Comparison of ENCODE assay signal across 8 cellular contexts in genomic region chr16:89924298-89924924, GRCh38. TPM values are rescaled to one million over a fixed set of nuclear protein-coding genes. Genes with fewer than 3 reads are reported as not detected.
DNase-seq lines count a peak whose midpoint lies in the region; ATAC-seq and TF ChIP-seq lines count a peak whose summit lies in the region.

No MANE protein-coding gene starts in this region.

- peaks cover 36% of the 10 kb centered on the region for H3K4me1 ChIP-seq in CD8-positive, alpha-beta memory T cell (ENCODE audit: insufficient read depth, low read length)
- H3K4me1 ChIP-seq in HUES6 (ENCODE audit: control insufficient read depth, insufficient read depth, low read length) (peaks cover 32% of the 10 kb centered on the region), neuronal stem cell (ENCODE audit: control insufficient read depth in 2 of 2, insufficient read depth in 1 of 2, low read depth in 1 of 2, low read length in 2 of 2) (peaks cover 18 to 19% of the 10 kb centered on the region in 2 donors), tibial nerve (peaks cover 0 to 70% (median 35%) of the 10 kb centered on the region in 4 donors)

- no peak overlapping the region for H3K14ac ChIP-seq in neuronal stem cell (ENCODE audit: low read length)

- peak overlapping the region in 1 of 7 donors; percentile 49 for H3K4me3 Mint-ChIP-seq in CD8-positive, alpha-beta memory T cell
- H3K4me3 Mint-ChIP-seq in effector memory CD8-positive, alpha-beta T cell, result peak overlapping the region; percentile 27 to 52

- no peak for TF ChIP-seq CTCF in tibial nerve (IDR thresholded peaks at IDR 0.05)

- H3K4me3 ChIP-seq in CD8-positive, alpha-beta memory T cell (ENCODE audit: low read length), result no peak overlapping the region
- peak overlapping the region; percentile 76 for H3K4me3 ChIP-seq in HUES6 (ENCODE audit: low read depth, low read length)
- H3K4me3 ChIP-seq in neuronal stem cell (ENCODE audit: low read length in 2 of 2), result peak overlapping the region; percentile 90 to 96
- peak overlapping the region in 1 of 4 donors; percentile 32 for H3K4me3 ChIP-seq in tibial nerve

- peaks cover 14% of the 10 kb centered on the region for H3K79me1 ChIP-seq in neuronal stem cell (ENCODE audit: low read depth, low read length)

- peak overlapping the region; percentile 16 for H3K23ac ChIP-seq in neuronal stem cell (ENCODE audit: low read depth, low read length, poor library complexity)

- H4K91ac ChIP-seq in neuronal stem cell (ENCODE audit: low read depth, low read length, poor library complexity), result no peak overlapping the region

- TF ChIP-seq POLR2A in tibial nerve (IDR thresholded peaks at IDR 0.05), result no peak

- peak; percentile 28 for ATAC-seq in effector memory CD8-positive, alpha-beta T cell (replicated peaks)

- no peak overlapping the region for H2AFZ ChIP-seq in neuronal stem cell (ENCODE audit: low read length)

- peak overlapping the region; percentile 72 for H2BK5ac ChIP-seq in neuronal stem cell (ENCODE audit: low read length)

- peak overlapping the region; percentile 92 for H3K18ac ChIP-seq in neuronal stem cell (ENCODE audit: low read length)

- no peak overlapping the region for H2BK15ac ChIP-seq in neuronal stem cell (ENCODE audit: low read length)

- POLR2A ChIA-PET in CD8-positive, alpha-beta memory T cell (lab: Charles Lee), result no interaction called here

- H4K8ac ChIP-seq in neuronal stem cell (ENCODE audit: low read depth, low read length), result no peak overlapping the region

- peaks cover 0 to 2% (median 0%) of the 10 kb centered on the region in 5 donors for H3K9me3 Mint-ChIP-seq in CD8-positive, alpha-beta memory T cell
- H3K9me3 Mint-ChIP-seq in effector memory CD8-positive, alpha-beta T cell, result no peaks in the 10 kb centered on the region

- H3K27ac Mint-ChIP-seq in CD8-positive, alpha-beta memory T cell, result no peak overlapping the region
- H3K27ac Mint-ChIP-seq in effector memory CD8-positive, alpha-beta T cell, result no peak overlapping the region

- peak overlapping the region; percentile 88 for H2AK5ac ChIP-seq in neuronal stem cell (ENCODE audit: low read depth, low read length)

- no peak overlapping the region for H2BK120ac ChIP-seq in neuronal stem cell (ENCODE audit: low read depth, low read length)

- no peak for TF ChIP-seq EP300 in tibial nerve (IDR thresholded peaks at IDR 0.05)

- peaks cover 39 to 40% of the 10 kb centered on the region in 2 donors for H3K27me3 Mint-ChIP-seq in CD8-positive, alpha-beta memory T cell
- H3K27me3 Mint-ChIP-seq in effector memory CD8-positive, alpha-beta T cell, result peaks cover 31 to 59% of the 10 kb centered on the region in 2 donors

- peaks cover 34% of the 10 kb centered on the region for H3K27me3 ChIP-seq in CD8-positive, alpha-beta memory T cell (ENCODE audit: insufficient read depth, low read length, poor library complexity, severe bottlenecking)
- H3K27me3 ChIP-seq in HUES6 (ENCODE audit: control insufficient read depth, insufficient read depth, low read length), result peaks cover 2% of the 10 kb centered on the region; the same call in 1 of the 2 replicates
- H3K27me3 ChIP-seq in neuronal stem cell (ENCODE audit: control insufficient read depth in 3 of 3, insufficient read depth in 3 of 3, low read depth in 1 of 3, low read length in 3 of 3), result no peaks in the 10 kb centered on the region
- H3K27me3 ChIP-seq in tibial nerve, result peaks cover 0 to 71% of the 10 kb centered on the region in 2 donors

- CTCF ChIA-PET in CD8-positive, alpha-beta memory T cell (lab: Charles Lee), result interaction anchor here (5.7 kb wide), 1 partner anchor 15 kb away, joined by 31 read pairs; no protein-coding TSS in a partner anchor

- in situ Hi-C loops in SK-MEL-5 (cut with HindIII; ENCODE audit: low pct_unique_long_range_greater_than_20kb, low sequenced_read_pairs), result no loop called here

- peak in 4 of 5 donors; percentile 24 to 63 (median 35) for DNase-seq in CD8-positive, alpha-beta memory T cell
- DNase-seq in SK-MEL-5 (ENCODE audit: low read depth, low spot score) (peak; percentile 31), neuronal stem cell (ENCODE audit: low spot score) (peak; percentile 94), HuH-7 (ENCODE audit: low spot score) (no peak), tibial nerve (ENCODE audit: low spot score in 2 of 2) (no peak), mucosa of gallbladder (ENCODE audit: low spot score) (no peak)
- DNase-seq in effector memory CD8-positive, alpha-beta T cell, result peak in 1 of 3 experiments; percentile 33

- H3K9me3 ChIP-seq in CD8-positive, alpha-beta memory T cell (ENCODE audit: low read length), result no peaks in the 10 kb centered on the region
- H3K9me3 ChIP-seq in HUES6 (ENCODE audit: control insufficient read depth, insufficient read depth, low read depth, low read length) (no peaks in the 10 kb centered on the region), neuronal stem cell (replicated peaks in 1 of 2; ENCODE audit: control insufficient read depth in 2 of 2, insufficient read depth in 1 of 2, low read depth in 1 of 2, low read length in 2 of 2) (peaks cover 0 to 2% of the 10 kb centered on the region in 2 donors), tibial nerve (no peaks in the 10 kb centered on the region)

- peaks cover 23 to 45% (median 26%) of the 10 kb centered on the region in 3 donors for H3K4me1 Mint-ChIP-seq in CD8-positive, alpha-beta memory T cell
- H3K4me1 Mint-ChIP-seq in effector memory CD8-positive, alpha-beta T cell (ENCODE audit: low read depth in 2 of 2), result peaks cover 18% of the 10 kb centered on the region in 2 donors

- H3K9ac ChIP-seq in HUES6 (ENCODE audit: low read length) (no peak overlapping the region), neuronal stem cell (ENCODE audit: low read depth, low read length, poor library complexity) (peak overlapping the region; percentile 3)

- H2BK12ac ChIP-seq in neuronal stem cell (ENCODE audit: low read length), result no peak overlapping the region

- H3K36me3 ChIP-seq in CD8-positive, alpha-beta memory T cell (ENCODE audit: insufficient read depth, low read length), result no peaks in the 10 kb centered on the region
- H3K36me3 ChIP-seq in HUES6 (ENCODE audit: control insufficient read depth, insufficient read depth, low read length), result peaks cover 7% of the 10 kb centered on the region
- peaks cover 6 to 42% of the 10 kb centered on the region in 2 donors for H3K36me3 ChIP-seq in neuronal stem cell (replicated peaks in 1 of 2; ENCODE audit: control insufficient read depth in 2 of 2, insufficient read depth in 2 of 2, low read length in 2 of 2)
- no peaks in the 10 kb centered on the region for H3K36me3 ChIP-seq in tibial nerve

- H3K4ac ChIP-seq in neuronal stem cell (ENCODE audit: low read length), result no peak overlapping the region

- peak overlapping the region; percentile 90 for H3K4me2 ChIP-seq in neuronal stem cell (ENCODE audit: insufficient read depth, low read length, poor library complexity, severe bottlenecking)

- no CpG with 5 or more reads among the region's 14 CpGs for WGBS in neuronal stem cell (ENCODE audit: extremely low coverage in 2 of 2, insufficient read length in 2 of 2, insufficient replicate concordance in 1 of 2), 2 donors
- WGBS in tibial nerve, 2 donors, result 6 to 7% methylated on average over 12 to 14 of the region's 14 CpGs

- no peak overlapping the region for H3K27ac ChIP-seq in CD8-positive, alpha-beta memory T cell (ENCODE audit: low read depth, low read length)
- H3K27ac ChIP-seq in HUES6 (ENCODE audit: low read depth, low read length) (no peak overlapping the region), neuronal stem cell (replicated peaks; ENCODE audit: low read length) (peak overlapping the region; percentile 69), tibial nerve (no peak overlapping the region)

- no peaks in the 10 kb centered on the region for H3K36me3 Mint-ChIP-seq in CD8-positive, alpha-beta memory T cell
- peaks cover 10% of the 10 kb centered on the region for H3K36me3 Mint-ChIP-seq in effector memory CD8-positive, alpha-beta T cell (ENCODE audit: insufficient read depth)

RNA-seq across cellular contexts. Expression of gene TUBB3, which starts 1.3 kb away (rescaled TPM):
- total RNA-seq in CD8-positive, alpha-beta memory T cell, result under 1 TPM; 0.31 to 0.38 TPM
- polyA plus RNA-seq in CD8-positive, alpha-beta memory T cell, result not detected
- total RNA-seq in SK-MEL-5 (2014; rRNA removed; shearing (Covaris generic)), result 208 and 219 TPM in 2 replicates
- 303 and 343 TPM in 2 replicates for polyA plus RNA-seq in SK-MEL-5 (2015; cell fraction: cytosol; rRNA removed)
- 288 and 317 TPM in 2 replicates for polyA plus RNA-seq in SK-MEL-5 (2015; cell fraction: nucleus; rRNA removed)
- 121 TPM for polyA plus RNA-seq in neuronal stem cell (2013, experiment 1 of 2)
- 119 TPM for polyA plus RNA-seq in neuronal stem cell (2013, experiment 2 of 2)
- total RNA-seq in tibial nerve, result 10 to 100 TPM in 1 of 4 donors, 1 to 10 TPM in 1, under 1 TPM in 1, not detected in 1; 0.59 to 12.0 (median 3.5) TPM
- total RNA-seq in mucosa of gallbladder, result 9.5 TPM

RNA-seq across cellular contexts. Expression of gene MC1R, which starts 5.7 kb away (rescaled TPM):
- 1 to 10 TPM; 1.9 to 2.6 TPM for total RNA-seq in CD8-positive, alpha-beta memory T cell
- 0.86 TPM for polyA plus RNA-seq in CD8-positive, alpha-beta memory T cell
- total RNA-seq in SK-MEL-5 (2014; rRNA removed; shearing (Covaris generic)), result 14.3 and 17.2 TPM in 2 replicates
- polyA plus RNA-seq in SK-MEL-5 (2015; cell fraction: cytosol; rRNA removed), result 17.8 and 19.9 TPM in 2 replicates
- polyA plus RNA-seq in SK-MEL-5 (2015; cell fraction: nucleus; rRNA removed), result 142 and 144 TPM in 2 replicates
- polyA plus RNA-seq in neuronal stem cell (2013, experiment 1 of 2), result 2.1 TPM
- polyA plus RNA-seq in neuronal stem cell (2013, experiment 2 of 2), result 2.1 TPM
- total RNA-seq in tibial nerve (10 to 100 TPM in 1 of 4 donors, 1 to 10 TPM in 3; 3.3 to 15.7 (median 6.9) TPM), mucosa of gallbladder (8.1 TPM)

RNA-seq across cellular contexts. Expression of gene DEF8, which starts 24.1 kb away (rescaled TPM):
- 10 to 100 TPM; 41.1 to 44.9 TPM for total RNA-seq in CD8-positive, alpha-beta memory T cell
- polyA plus RNA-seq in CD8-positive, alpha-beta memory T cell, result 28.4 TPM
- 77.9 and 82.0 TPM in 2 replicates for total RNA-seq in SK-MEL-5 (2014; rRNA removed; shearing (Covaris generic))
- 92.1 and 107 TPM in 2 replicates for polyA plus RNA-seq in SK-MEL-5 (2015; cell fraction: cytosol; rRNA removed)
- 307 and 356 TPM in 2 replicates for polyA plus RNA-seq in SK-MEL-5 (2015; cell fraction: nucleus; rRNA removed)
- 52.9 TPM for polyA plus RNA-seq in neuronal stem cell (2013, experiment 1 of 2)
- polyA plus RNA-seq in neuronal stem cell (2013, experiment 2 of 2), result 52.2 TPM
- 100 to 1,000 TPM in 2 of 4 donors, 10 to 100 TPM in 2; 60.9 to 144 (median 96.6) TPM for total RNA-seq in tibial nerve
- 68.6 TPM for total RNA-seq in mucosa of gallbladder

RNA-seq across cellular contexts. Expression of gene TCF25, which starts 51.0 kb away (rescaled TPM):
- total RNA-seq in CD8-positive, alpha-beta memory T cell, result 100 to 1,000 TPM; 154 to 155 TPM
- polyA plus RNA-seq in CD8-positive, alpha-beta memory T cell, result 121 TPM
- total RNA-seq in SK-MEL-5 (2014; rRNA removed; shearing (Covaris generic)), result 76.6 and 93.1 TPM in 2 replicates
- 78.5 and 82.3 TPM in 2 replicates for polyA plus RNA-seq in SK-MEL-5 (2015; cell fraction: cytosol; rRNA removed)
- 317 and 318 TPM in 2 replicates for polyA plus RNA-seq in SK-MEL-5 (2015; cell fraction: nucleus; rRNA removed)
- polyA plus RNA-seq in neuronal stem cell (2013, experiment 1 of 2), result 136 TPM
- polyA plus RNA-seq in neuronal stem cell (2013, experiment 2 of 2), result 136 TPM
- total RNA-seq in tibial nerve (100 to 1,000 TPM; 181 to 350 (median 290) TPM), mucosa of gallbladder (175 TPM)

Comparison
In these comparisons a context has a peak if more than half of its experiments do, and no peak if none do; other contexts are left out.
1. DNase-seq: peak in CD8-positive, alpha-beta memory T cell (4 of 5), SK-MEL-5 (single experiment) and neuronal stem cell (single experiment); none in HuH-7 (single experiment), tibial nerve (0 of 2) and mucosa of gallbladder (single experiment).
2. RNA of gene TUBB3, which starts 1.3 kb away (total RNA-seq): 208 to 219 TPM in SK-MEL-5; 9.5 TPM in mucosa of gallbladder (single experiment), 0.59 to 12.0 TPM in tibial nerve and 0.31 to 0.38 TPM in CD8-positive, alpha-beta memory T cell; every median in the first group is over 10 times any median in the second.